21 cellular contexts compared by ENCODE assay signal in genomic region chr10:48765527-48765926, GRCh38.
"Had no signal": no experiment of that assay in that cellular context is flagged by ENCODE, and none has a peak within 500 bp of the region (broad histone marks: within the 10 kb centered on the region; RNA-seq: fewer than 3 reads in every experiment).

No MANE protein-coding gene starts in this region.

- DNase-seq: effector CD4-positive, alpha-beta T cell; gastrocnemius medialis; heart right ventricle; hypothalamus; kidney glomerular epithelial cell; mammary epithelial cell; mucosa of descending colon; naive thymus-derived CD8-positive, alpha-beta T cell; posterior cingulate gyrus; sigmoid colon; stimulated activated CD4-positive, alpha-beta T cell treated with anti-CD3 and anti-CD28 coated beads, Interleukin-2, amount 100 ng/mL, for 24 hours; stimulated activated CD4-positive, alpha-beta T cell treated with anti-CD3 and anti-CD28 coated beads, Interleukin-4, amount 100 ng/mL, for 4 hours; stimulated activated naive CD4-positive, alpha-beta T cell treated with Interleukin-2 at 50 U/mL for 16 hours; trophoblast cell had no signal

- H3K9me3 Mint-ChIP-seq: naive thymus-derived CD8-positive, alpha-beta T cell had no signal

- H3K4me1 Mint-ChIP-seq: naive thymus-derived CD8-positive, alpha-beta T cell had no signal

- H3K4me3 Mint-ChIP-seq: naive thymus-derived CD8-positive, alpha-beta T cell had no signal

- H3K4me1 ChIP-seq: gastrocnemius medialis, sigmoid colon had no signal

- ATAC-seq: esophagus mucosa; gastrocnemius medialis; heart right ventricle; mucosa of descending colon; naive thymus-derived CD8-positive, alpha-beta T cell had no signal

- H3K27ac ChIP-seq: coronary artery, gastrocnemius medialis, heart right ventricle, sigmoid colon, skin epidermis had no signal

- FAIRE-seq: endometrium, islet of Langerhans, urothelium cell line had no signal

- H3K27me3 ChIP-seq: gastrocnemius medialis, neutrophil, sigmoid colon had no signal

- H3K4me3 ChIP-seq: coronary artery, gastrocnemius medialis, heart right ventricle, mucosa of descending colon, sigmoid colon, skin epidermis had no signal

- H3K36me3 Mint-ChIP-seq: naive thymus-derived CD8-positive, alpha-beta T cell had no signal

- H3K27ac Mint-ChIP-seq: naive thymus-derived CD8-positive, alpha-beta T cell had no signal

- H3K9me3 ChIP-seq: gastrocnemius medialis, heart right ventricle, mucosa of descending colon, neutrophil, sigmoid colon had no signal

- H3K36me3 ChIP-seq: gastrocnemius medialis, heart right ventricle, sigmoid colon had no signal
